ENCODE assay signal across 8 cellular contexts in the genomic region with DNA sequence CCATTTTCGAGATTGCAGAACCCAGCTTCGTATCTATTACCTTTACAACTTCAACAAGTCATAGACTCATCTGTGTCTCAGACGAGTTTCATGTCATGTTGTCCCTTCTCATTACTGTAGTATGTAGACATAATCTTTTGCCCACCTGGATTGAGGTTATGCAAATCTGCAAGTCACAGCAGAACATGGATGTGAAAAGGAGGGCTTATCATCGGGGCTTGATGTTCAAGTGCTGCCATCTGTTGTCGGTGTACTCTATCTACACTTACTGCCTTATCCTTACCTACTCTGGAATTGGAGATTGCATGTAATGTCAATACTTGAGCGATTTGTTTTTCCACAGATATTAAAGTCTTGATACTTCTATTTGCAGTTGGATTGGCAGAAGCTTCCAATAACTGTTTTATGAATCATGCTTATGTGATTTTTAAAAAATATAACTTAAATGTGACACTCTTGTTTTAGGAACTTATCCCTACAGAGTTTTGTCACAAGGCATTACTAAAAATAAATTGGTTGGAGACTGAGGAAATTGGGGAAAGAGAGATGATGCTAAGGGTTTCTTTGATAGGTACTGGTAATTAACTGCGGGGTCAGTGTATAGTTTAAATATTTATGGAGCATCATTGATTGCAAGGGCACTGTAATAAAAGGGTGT.
A peak's percentile ranks its signal among the peaks of the same experiment; 100 is the strongest.
DNase-seq lines count a peak whose midpoint lies in the region; ATAC-seq and TF ChIP-seq lines count a peak whose summit lies in the region.

No MANE protein-coding gene starts in this region.

- DNase-seq in CD1c-positive myeloid dendritic cell (ENCODE audit: extremely low spot score), result peak; percentile 57
- peak; percentile 35 for DNase-seq in NCI-H1092 (lab: John Stamatoyannopoulos, UW)
- DNase-seq in T47D (ENCODE audit: low read depth in 1 of 2, low spot score in 1 of 2), result peak; percentile 30 to 62
- DNase-seq in left kidney (ENCODE audit: low read depth, low spot score), result peak; percentile 81
- peak; percentile 44 for DNase-seq in stromal cell of bone marrow (ENCODE audit: low read depth)

- in situ Hi-C loops in T47D (cut with HindIII; ENCODE audit: low pct_unique_long_range_greater_than_20kb, low sequenced_read_pairs), result no loop called here

- ATAC-seq in GM18517 (IDR thresholded peaks at IDR 0.05; ENCODE audit: unreplicated experiment), result peak; percentile 56
- ATAC-seq in HG02870 (IDR thresholded peaks at IDR 0.05; ENCODE audit: unreplicated experiment), result peak; percentile 53
- peak; percentile 43 for ATAC-seq in SK-N-SH treated with all-trans-retinoic acid at 6 μM for 48 hours

TF ChIP-seq in SK-N-SH treated with all-trans-retinoic acid at 6 μM for 48 hours, 23 proteins besides CTCF, POLR2A, EP300 and RAD21:
- TF ChIP-seq ZFP3 (CRISPR knock-in tag; IDR thresholded peaks at IDR 0.05), result no peak

Comparison
In these comparisons a context has a peak if more than half of its experiments do, and no peak if none do; other contexts are left out.
1. Peak in every context shown above with its lines: DNase-seq and ATAC-seq.